ENCODE assay signal across 1 cellular context in the genomic region with DNA sequence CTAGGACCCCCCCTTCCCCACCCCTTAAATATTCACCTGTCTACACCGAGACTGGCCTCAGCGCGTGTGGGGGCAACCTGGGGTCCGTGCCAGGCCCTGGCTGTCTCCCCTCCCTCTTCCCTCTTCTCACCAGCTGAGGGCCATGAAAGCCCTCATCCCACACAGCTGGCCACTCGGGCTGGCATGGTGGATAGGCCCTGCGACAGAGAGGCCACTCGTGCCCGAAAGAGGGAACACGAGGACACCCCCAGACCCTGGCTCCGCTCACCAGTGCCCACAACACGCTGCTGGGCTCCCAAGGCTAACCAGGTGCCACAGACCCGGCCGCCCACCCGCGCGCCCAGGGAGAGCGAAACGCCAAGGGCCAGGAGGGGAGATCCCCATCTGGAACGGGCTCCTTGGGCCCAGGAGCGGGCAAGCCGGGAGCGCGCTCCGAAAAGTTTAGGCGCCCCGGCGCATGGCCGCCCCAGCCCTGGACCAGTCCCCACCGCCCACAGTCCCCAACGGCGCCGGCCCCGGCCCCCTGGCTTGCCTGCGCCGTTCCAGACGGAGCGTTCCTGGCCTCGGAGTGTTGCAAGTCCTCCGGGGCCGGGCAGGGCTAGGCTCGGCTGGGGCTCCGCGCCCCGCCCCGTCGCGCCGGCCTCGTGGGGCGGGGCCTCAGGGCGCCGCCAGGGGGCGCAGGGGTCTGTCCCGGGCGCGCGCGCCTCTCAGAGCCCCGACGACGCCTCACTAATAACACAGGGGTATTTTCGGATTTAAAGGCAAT.
TF ChIP-seq lines count a peak whose summit lies in the region.

TSS of gene TMBIM1 (minus strand) at position 570 of the 766 bp plus-strand sequence. CDS start 10,362 bp downstream, outside the sequence.

TF ChIP-seq in GM12878, 131 proteins besides CTCF, POLR2A, EP300 and RAD21 (continued from another document):
- TF ChIP-seq SMAD1 (IDR thresholded peaks at IDR 0.05; ENCODE audit: low read depth, partially characterized antibody) (no peak), FOXM1 (IDR thresholded peaks at IDR 0.05; ENCODE audit: low read depth, low read length) (no peak), IRF4 (IDR thresholded peaks at IDR 0.05; ENCODE audit: low read depth, low read length) (no peak), WRNIP1 (IDR thresholded peaks at IDR 0.05; ENCODE audit: borderline replicate concordance, low read depth, low read length) (no peak), ZSCAN29 (IDR thresholded peaks at IDR 0.05) (no peak), NRF1 (conservative IDR thresholded peaks at IDR 0.05; ENCODE audit: low read depth, low read length) (no peak), ATF7 (IDR thresholded peaks at IDR 0.05; ENCODE audit: low read depth) (no peak), BRCA1 (IDR thresholded peaks at IDR 0.05; ENCODE audit: low read depth, low read length) (no peak), POLR2AphosphoS5 (IDR thresholded peaks at IDR 0.05; ENCODE audit: low read length) (no peak), ZZZ3 (IDR thresholded peaks at IDR 0.05; ENCODE audit: control insufficient read depth, insufficient read length, low read depth) (no peak), BHLHE40 (IDR thresholded peaks at IDR 0.05; ENCODE audit: borderline replicate concordance in 1 of 2, low read depth in 2 of 2, low read length in 1 of 2) (peak; percentile 37 to 56; a peak in 3 of 4 replicates), IRF3 (IDR thresholded peaks at IDR 0.05) (no peak), CEBPB (IDR thresholded peaks at IDR 0.05; ENCODE audit: borderline replicate concordance in 1 of 2, low read depth in 2 of 2, low read length in 2 of 2) (no peak), ZNF384 (IDR thresholded peaks at IDR 0.05; ENCODE audit: borderline replicate concordance, low read depth, low read length) (no peak), NR2C1 (IDR thresholded peaks at IDR 0.05) (no peak), E4F1 (IDR thresholded peaks at IDR 0.05; ENCODE audit: borderline replicate concordance, partially characterized antibody) (no peak), NFXL1 (IDR thresholded peaks at IDR 0.05; ENCODE audit: borderline replicate concordance) (no peak), NR2C2 (IDR thresholded peaks at IDR 0.05; ENCODE audit: borderline replicate concordance, control insufficient read depth, insufficient read length, low read depth) (no peak), TBL1XR1 (IDR thresholded peaks at IDR 0.05; ENCODE audit: low read depth, low read length) (no peak), TARDBP (IDR thresholded peaks at IDR 0.05; ENCODE audit: borderline replicate concordance) (no peak), PAX8 (IDR thresholded peaks at IDR 0.05) (no peak), RBBP5 (conservative IDR thresholded peaks at IDR 0.05) (no peak), MXI1 (IDR thresholded peaks at IDR 0.05; ENCODE audit: low read depth, low read length) (peak; percentile 71), HDAC2 (IDR thresholded peaks at IDR 0.05) (no peak), EZH2 (IDR thresholded peaks at IDR 0.05; ENCODE audit: borderline replicate concordance, control insufficient read depth, low read depth, low read length) (no peak), SMC3 (IDR thresholded peaks at IDR 0.05; ENCODE audit: borderline replicate concordance, low read length) (peak; percentile 39; the same call in 1 of the 2 replicates), SIX5 (IDR thresholded peaks at IDR 0.05; ENCODE audit: low read depth, low read length, severe bottlenecking) (no peak), BACH1 (IDR thresholded peaks at IDR 0.05; ENCODE audit: borderline replicate concordance) (peak; percentile 66; the same call in 1 of the 2 replicates), NKRF (conservative IDR thresholded peaks at IDR 0.05) (peak; percentile 66; the same call in 1 of the 2 replicates), TCF7 (IDR thresholded peaks at IDR 0.05; ENCODE audit: borderline replicate concordance) (no peak), JUNB (IDR thresholded peaks at IDR 0.05) (no peak), MEF2B (IDR thresholded peaks at IDR 0.05; ENCODE audit: partially characterized antibody, poor library complexity, severe bottlenecking) (no peak), HCFC1 (IDR thresholded peaks at IDR 0.05; ENCODE audit: low read length) (no peak), MYC (IDR thresholded peaks at IDR 0.05; ENCODE audit: insufficient read depth, insufficient read length, insufficient replicate concordance, low read length, severe bottlenecking) (peak; percentile 6)
- TF ChIP-seq, protein P1, sequence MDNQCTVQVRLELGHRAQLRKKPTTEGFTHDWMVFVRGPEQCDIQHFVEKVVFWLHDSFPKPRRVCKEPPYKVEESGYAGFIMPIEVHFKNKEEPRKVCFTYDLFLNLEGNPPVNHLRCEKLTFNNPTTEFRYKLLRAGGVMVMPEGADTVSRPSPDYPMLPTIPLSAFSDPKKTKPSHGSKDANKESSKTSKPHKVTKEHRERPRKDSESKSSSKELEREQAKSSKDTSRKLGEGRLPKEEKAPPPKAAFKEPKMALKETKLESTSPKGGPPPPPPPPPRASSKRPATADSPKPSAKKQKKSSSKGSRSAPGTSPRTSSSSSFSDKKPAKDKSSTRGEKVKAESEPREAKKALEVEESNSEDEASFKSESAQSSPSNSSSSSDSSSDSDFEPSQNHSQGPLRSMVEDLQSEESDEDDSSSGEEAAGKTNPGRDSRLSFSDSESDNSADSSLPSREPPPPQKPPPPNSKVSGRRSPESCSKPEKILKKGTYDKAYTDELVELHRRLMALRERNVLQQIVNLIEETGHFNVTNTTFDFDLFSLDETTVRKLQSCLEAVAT (IDR thresholded peaks at IDR 0.05) = no peak
- TF ChIP-seq, protein P2, sequence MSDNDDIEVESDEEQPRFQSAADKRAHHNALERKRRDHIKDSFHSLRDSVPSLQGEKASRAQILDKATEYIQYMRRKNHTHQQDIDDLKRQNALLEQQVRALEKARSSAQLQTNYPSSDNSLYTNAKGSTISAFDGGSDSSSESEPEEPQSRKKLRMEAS (IDR thresholded peaks at IDR 0.05; ENCODE audit: low read depth, low read length) = 0 out of 2 replicates have a peak, but pooled peaks have one; percentile 29
